In genomic region chr7:73647725-73648592, GRCh38 we compare ENCODE assay signal across 8 cellular contexts. TPM values are rescaled to one million over a fixed set of nuclear protein-coding genes. Genes with fewer than 3 reads are reported as not detected.
DNase-seq lines count a peak whose midpoint lies in the region; ATAC-seq and TF ChIP-seq lines count a peak whose summit lies in the region.

No MANE protein-coding gene starts in this region.

- peaks cover 0 to 18% (median 2%) of the 10 kb centered on the region in 4 donors for H3K4me1 ChIP-seq in Peyer's patch
- peaks cover 3% of the 10 kb centered on the region for H3K4me1 ChIP-seq in upper lobe of right lung

- TF ChIP-seq POLR2A in Peyer's patch (IDR thresholded peaks at IDR 0.05) = peak; percentile 39 to 52

- H3K4me3 ChIP-seq in Peyer's patch (peak overlapping the region; percentile 22 to 67 (median 42)), cardiac fibroblast (replicated peaks in 1 of 2; ENCODE audit: low read depth in 2 of 2, low read length in 2 of 2) (peak overlapping the region; percentile 2 to 7), upper lobe of right lung (peak overlapping the region; percentile 41)

- H3K36me3 ChIP-seq in Peyer's patch = no peaks in the 10 kb centered on the region
- no peaks in the 10 kb centered on the region for H3K36me3 ChIP-seq in upper lobe of right lung

- H3K27ac Mint-ChIP-seq in memory B cell = peak overlapping the region; percentile 28

- intact Hi-C loops in upper lobe of right lung (cut with DNase I) = no loop called here
- intact Hi-C loops in posterior vena cava (cut with DNase I) = no loop called here

- H3K27me3 Mint-ChIP-seq in memory B cell = peaks cover 37% of the 10 kb centered on the region

- peaks cover 0 to 4% of the 10 kb centered on the region in 2 donors for H3K27me3 ChIP-seq in Peyer's patch
- H3K27me3 ChIP-seq in upper lobe of right lung = peaks cover 30% of the 10 kb centered on the region

- H3K9me3 ChIP-seq in Peyer's patch (no peaks in the 10 kb centered on the region), upper lobe of right lung (no peaks in the 10 kb centered on the region)

- H3K4me3 Mint-ChIP-seq in memory B cell = peak overlapping the region; percentile 83

- peaks cover 3% of the 10 kb centered on the region for H3K36me3 Mint-ChIP-seq in memory B cell

- H3K4me1 Mint-ChIP-seq in memory B cell = peaks cover 15% of the 10 kb centered on the region

- DNase-seq in DMS 273 (lab: John Stamatoyannopoulos, UW; ENCODE audit: unreplicated experiment) (peak; percentile 82), DMS 273 treated with DMSO at 0.1 percent for 48 hours (lab: John Stamatoyannopoulos, UW) (no peak), Peyer's patch (peak in 2 of 3 donors; percentile 91 to 92), cardiac fibroblast (ENCODE audit: low read depth in 2 of 2) (no peak), memory B cell (ENCODE audit: low spot score in 2 of 2) (peak in 1 of 2 donors; percentile 45), upper lobe of right lung (no peak), posterior vena cava (ENCODE audit: low spot score) (no peak)

- ATAC-seq in memory B cell (ENCODE audit: low read depth) = peak; percentile 85
- ATAC-seq in upper lobe of right lung = peak; percentile 70
- ATAC-seq in HG03039 (IDR thresholded peaks at IDR 0.05; ENCODE audit: unreplicated experiment) = no peak

- H3K9me3 Mint-ChIP-seq in memory B cell = no peaks in the 10 kb centered on the region

- H3K27ac ChIP-seq in Peyer's patch (peak overlapping the region in 3 of 4 donors; percentile 40 to 64 (median 46)), upper lobe of right lung (no peak overlapping the region)

- peak in 3 of 6 experiments; percentile 55 to 65 (median 62) for TF ChIP-seq CTCF in Peyer's patch (IDR thresholded peaks at IDR 0.05)
- TF ChIP-seq CTCF in cardiac fibroblast (IDR thresholded peaks at IDR 0.05; ENCODE audit: low read depth, low read length) = no peak
- TF ChIP-seq CTCF in upper lobe of right lung (IDR thresholded peaks at IDR 0.05) = no peak

RNA-seq across cellular contexts. Expression of gene VPS37D, which starts 19.7 kb away (rescaled TPM):
- total RNA-seq in Peyer's patch = 1 to 10 TPM in 3 of 4 donors, not detected in 1; 1.1 to 6.3 (median 5.0) TPM
- 1.4 TPM for total RNA-seq in upper lobe of right lung
- 1 to 10 TPM; 1.2 to 2.0 TPM for total RNA-seq in posterior vena cava

RNA-seq across cellular contexts. Expression of gene MLXIPL, which starts 23.6 kb away (rescaled TPM):
- total RNA-seq in Peyer's patch = 100 to 1,000 TPM; 114 to 465 (median 293) TPM
- 11.1 TPM for total RNA-seq in upper lobe of right lung
- total RNA-seq in posterior vena cava = 10 to 100 TPM in 1 of 2 donors, 1 to 10 TPM in 1; 3.3 to 14.0 TPM

RNA-seq across cellular contexts. Expression of gene DNAJC30, which starts 35.3 kb away (rescaled TPM):
- total RNA-seq in Peyer's patch (1 to 10 TPM; 1.7 to 8.1 (median 5.6) TPM), upper lobe of right lung (10.2 TPM), posterior vena cava (1 to 10 TPM; 6.2 to 7.7 TPM)

RNA-seq across cellular contexts. Expression of gene BUD23, which starts 35.4 kb away (rescaled TPM):
- 10 to 100 TPM; 34.5 to 48.7 (median 44.1) TPM for total RNA-seq in Peyer's patch
- 38.4 TPM for total RNA-seq in upper lobe of right lung
- total RNA-seq in posterior vena cava = 10 to 100 TPM; 44.6 to 46.6 TPM

Comparison
In these comparisons a context has a peak if more than half of its experiments do, and no peak if none do; other contexts are left out.
1. DNase-seq: peak in DMS 273 (single experiment) and Peyer's patch (2 of 3); none in DMS 273 treated with DMSO at 0.1 percent for 48 hours (single experiment), cardiac fibroblast (0 of 2), upper lobe of right lung (single experiment) and posterior vena cava (single experiment).
2. Peak in every context shown above with its lines, with median percentiles within 50 percentile points of each other: H3K4me3 ChIP-seq.